ENCODE assay signal across 17 cellular contexts in genomic region chr11:133942594-133942993, GRCh38. TPM values are rescaled to one million over a fixed set of nuclear protein-coding genes. Genes with fewer than 3 reads are reported as not detected.
"Had no signal": no experiment of that assay in that cellular context is flagged by ENCODE, and none has a peak within 500 bp of the region (broad histone marks: within the 10 kb centered on the region; RNA-seq: fewer than 3 reads in every experiment).

No MANE protein-coding gene starts in this region.

- H3K4me3 Mint-ChIP-seq: memory B cell had no signal

- H3K9ac ChIP-seq: SK-N-SH had no signal

- H3K27ac Mint-ChIP-seq: activated T-cell treated with anti-CD3 and anti-CD28 coated beads, Interleukin-2, amount 50 U/mL, for 72 hours; memory B cell had no signal

- H3K27me3 ChIP-seq: pancreas, testis, upper lobe of left lung had no signal

- H3K4me3 ChIP-seq: left lung, mucosa of descending colon, pancreas, stomach, testis, upper lobe of left lung had no signal

- FAIRE-seq: keratinocyte, pancreas, TTC549 had no signal

- H3K27me3 Mint-ChIP-seq: naive thymus-derived CD4-positive, alpha-beta T cell had no signal

- H3K4me1 ChIP-seq: pancreas had no signal

- H3K4me2 ChIP-seq: SK-N-SH had no signal

- H3K27ac ChIP-seq: left lung, pancreas, stomach, testis, upper lobe of left lung had no signal

- ATAC-seq: activated T-cell treated with anti-CD3 and anti-CD28 coated beads, Interleukin-2, amount 50 U/mL, for 72 hours; left lung; mucosa of descending colon; naive thymus-derived CD4-positive, alpha-beta T cell; pancreas had no signal

- H3K36me3 ChIP-seq: left lung, pancreas, upper lobe of left lung had no signal

- H3K36me3 Mint-ChIP-seq: memory B cell had no signal

- H3K9me3 ChIP-seq: left lung, mucosa of descending colon, pancreas, SK-N-SH, stomach, testis, upper lobe of left lung had no signal

- DNase-seq: activated CD4-positive, alpha-beta T cell treated with anti-CD3 and anti-CD28 coated beads, Interleukin-2, amount 50 U/mL, for 4 hours; activated CD8-positive, alpha-beta memory T cell treated with anti-CD3 and anti-CD28 coated beads, Interleukin-2, amount 50 U/mL, for 4 hours; activated naive CD4-positive, alpha-beta T cell treated with Interleukin-2 at 50 U/mL for 16 hours; activated T-cell treated with anti-CD3 and anti-CD28 coated beads, Interleukin-2, amount 50 U/mL, for 72 hours; left lung; mucosa of descending colon; naive thymus-derived CD4-positive, alpha-beta T cell; SK-N-SH; stimulated activated CD4-positive, alpha-beta T cell treated with anti-CD3 and anti-CD28 coated beads, Interleukin-1b, Interleukin-23, amount 100 ng/mL, for 48 hours; stomach; testis; upper lobe of left lung had no signal

RNA-seq across cellular contexts. Expression of gene IGSF9B, which starts 14.2 kb away (rescaled TPM):
- total RNA-seq: dermis microvascular lymphatic vessel endothelial cell had no signal
